In the genomic region with DNA sequence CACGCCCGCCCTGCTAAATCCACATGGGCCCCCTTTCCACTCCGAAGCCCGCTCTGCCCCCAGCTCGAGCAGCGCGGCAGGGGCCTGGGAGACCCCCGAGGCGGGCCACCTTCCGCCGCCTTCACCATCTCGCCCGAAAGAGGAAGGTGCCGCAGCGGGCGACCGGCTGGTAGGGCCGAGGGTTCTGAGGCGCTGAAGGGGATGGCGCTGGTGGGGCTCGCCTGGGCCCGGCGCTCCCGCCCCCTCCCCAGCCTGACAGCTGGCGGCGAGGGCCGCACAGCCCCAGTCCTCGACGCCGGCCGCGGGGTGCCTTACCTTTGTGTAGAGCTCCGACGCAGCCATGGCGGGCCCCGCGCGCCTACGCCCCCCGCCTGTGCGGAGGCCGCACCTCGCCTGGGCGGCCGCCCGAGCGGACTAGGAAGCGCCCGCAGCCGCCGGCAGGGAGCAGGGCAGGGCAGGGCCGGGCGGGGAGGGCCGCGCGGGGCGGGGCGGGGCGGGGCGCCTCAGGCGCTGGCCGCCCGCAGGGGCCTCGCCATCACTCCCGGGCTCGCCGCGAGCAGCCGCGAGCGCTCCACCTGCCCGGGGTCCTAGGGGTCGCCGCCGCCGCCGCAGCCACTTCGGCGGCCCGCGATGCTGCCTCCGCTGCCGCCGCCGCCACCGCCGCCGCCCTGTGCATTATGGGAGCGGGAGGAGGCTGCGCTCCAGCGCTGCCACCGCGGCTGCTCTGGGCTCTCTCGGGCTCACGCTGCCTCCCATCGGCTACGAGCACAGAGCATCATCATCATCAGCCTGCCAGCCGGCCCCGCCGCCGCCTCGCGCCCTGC, we compare ENCODE assay signal across 1 cellular context.
TF ChIP-seq lines count a peak whose summit lies in the region.

A gene (minus strand): TSS at position 416 of the 824 bp plus-strand sequence. CDS start 74 bp downstream, at position 342.

TF ChIP-seq in K562, 482 proteins besides CTCF, POLR2A, EP300 and RAD21 (continued from another document and continues in another):
- TF ChIP-seq GTF2F1 (IDR thresholded peaks at IDR 0.05; ENCODE audit: low read depth, low read length): no peak
- no peak for TF ChIP-seq ZC3H4 (CRISPR knock-in tag; IDR thresholded peaks at IDR 0.05; ENCODE audit: borderline replicate concordance)
- TF ChIP-seq, protein P1, sequence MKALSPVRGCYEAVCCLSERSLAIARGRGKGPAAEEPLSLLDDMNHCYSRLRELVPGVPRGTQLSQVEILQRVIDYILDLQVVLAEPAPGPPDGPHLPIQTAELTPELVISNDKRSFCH (CRISPR knock-in tag; IDR thresholded peaks at IDR 0.05): no peak
- TF ChIP-seq, protein P1 (tag; IDR thresholded peaks at IDR 0.05): no peak
- no peak for TF ChIP-seq SIN3B (IDR thresholded peaks at IDR 0.05; ENCODE audit: low read depth)
- TF ChIP-seq ZNF41 (CRISPR knock-in tag; conservative IDR thresholded peaks at IDR 0.05): no peak
- TF ChIP-seq ZNF282 (CRISPR knock-in tag; IDR thresholded peaks at IDR 0.05): no peak
- no peak for TF ChIP-seq FOXJ2 (tag; IDR thresholded peaks at IDR 0.05)
- TF ChIP-seq DMBX1 (CRISPR knock-in tag; IDR thresholded peaks at IDR 0.05; ENCODE audit: borderline replicate concordance): no peak
- no peak for TF ChIP-seq ZC3H8 (IDR thresholded peaks at IDR 0.05)
- TF ChIP-seq LEF1 (IDR thresholded peaks at IDR 0.05): no peak
- TF ChIP-seq ZNF584 (CRISPR knock-in tag; IDR thresholded peaks at IDR 0.05; ENCODE audit: low read depth): no peak
- no peak for TF ChIP-seq SNRNP70 (optimal IDR thresholded peaks at IDR 0.05; ENCODE audit: low read depth, low read length)
- TF ChIP-seq SPI1 (IDR thresholded peaks at IDR 0.05; ENCODE audit: borderline replicate concordance, low read depth, low read length): no peak
- peak; percentile 79; the same call in 1 of the 2 replicates for TF ChIP-seq CTBP1 (IDR thresholded peaks at IDR 0.05; ENCODE audit: borderline replicate concordance)
- peak; percentile 28 for TF ChIP-seq RBBP5 (IDR thresholded peaks at IDR 0.05; ENCODE audit: borderline replicate concordance, insufficient read depth, low read length, poor library complexity, severe bottlenecking)
- TF ChIP-seq YY1 (IDR thresholded peaks at IDR 0.05; ENCODE audit: borderline replicate concordance in 1 of 3, control insufficient read depth in 1 of 3, extremely low read depth in 1 of 3, insufficient read depth in 3 of 3, insufficient read length in 1 of 3, insufficient replicate concordance in 2 of 3, low read depth in 1 of 3, low read length in 2 of 3): peak in 1 of 3 experiments; percentile 57
- TF ChIP-seq, protein P2, sequence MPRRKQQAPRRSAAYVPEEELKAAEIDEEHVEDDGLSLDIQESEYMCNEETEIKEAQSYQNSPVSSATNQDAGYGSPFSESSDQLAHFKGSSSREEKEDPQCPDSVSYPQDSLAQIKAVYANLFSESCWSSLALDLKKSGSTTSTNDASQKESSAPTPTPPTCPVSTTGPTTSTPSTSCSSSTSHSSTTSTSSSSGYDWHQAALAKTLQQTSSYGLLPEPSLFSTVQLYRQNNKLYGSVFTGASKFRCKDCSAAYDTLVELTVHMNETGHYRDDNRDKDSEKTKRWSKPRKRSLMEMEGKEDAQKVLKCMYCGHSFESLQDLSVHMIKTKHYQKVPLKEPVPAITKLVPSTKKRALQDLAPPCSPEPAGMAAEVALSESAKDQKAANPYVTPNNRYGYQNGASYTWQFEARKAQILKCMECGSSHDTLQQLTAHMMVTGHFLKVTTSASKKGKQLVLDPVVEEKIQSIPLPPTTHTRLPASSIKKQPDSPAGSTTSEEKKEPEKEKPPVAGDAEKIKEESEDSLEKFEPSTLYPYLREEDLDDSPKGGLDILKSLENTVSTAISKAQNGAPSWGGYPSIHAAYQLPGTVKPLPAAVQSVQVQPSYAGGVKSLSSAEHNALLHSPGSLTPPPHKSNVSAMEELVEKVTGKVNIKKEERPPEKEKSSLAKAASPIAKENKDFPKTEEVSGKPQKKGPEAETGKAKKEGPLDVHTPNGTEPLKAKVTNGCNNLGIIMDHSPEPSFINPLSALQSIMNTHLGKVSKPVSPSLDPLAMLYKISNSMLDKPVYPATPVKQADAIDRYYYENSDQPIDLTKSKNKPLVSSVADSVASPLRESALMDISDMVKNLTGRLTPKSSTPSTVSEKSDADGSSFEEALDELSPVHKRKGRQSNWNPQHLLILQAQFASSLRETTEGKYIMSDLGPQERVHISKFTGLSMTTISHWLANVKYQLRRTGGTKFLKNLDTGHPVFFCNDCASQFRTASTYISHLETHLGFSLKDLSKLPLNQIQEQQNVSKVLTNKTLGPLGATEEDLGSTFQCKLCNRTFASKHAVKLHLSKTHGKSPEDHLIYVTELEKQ (CRISPR knock-in tag; IDR thresholded peaks at IDR 0.05): no peak
- TF ChIP-seq, protein P3, sequence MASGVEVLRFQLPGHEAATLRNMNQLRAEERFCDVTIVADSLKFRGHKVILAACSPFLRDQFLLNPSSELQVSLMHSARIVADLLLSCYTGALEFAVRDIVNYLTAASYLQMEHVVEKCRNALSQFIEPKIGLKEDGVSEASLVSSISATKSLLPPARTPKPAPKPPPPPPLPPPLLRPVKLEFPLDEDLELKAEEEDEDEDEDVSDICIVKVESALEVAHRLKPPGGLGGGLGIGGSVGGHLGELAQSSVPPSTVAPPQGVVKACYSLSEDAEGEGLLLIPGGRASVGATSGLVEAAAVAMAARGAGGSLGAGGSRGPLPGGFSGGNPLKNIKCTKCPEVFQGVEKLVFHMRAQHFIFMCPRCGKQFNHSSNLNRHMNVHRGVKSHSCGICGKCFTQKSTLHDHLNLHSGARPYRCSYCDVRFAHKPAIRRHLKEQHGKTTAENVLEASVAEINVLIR (CRISPR knock-in tag; IDR thresholded peaks at IDR 0.05): no peak
- TF ChIP-seq MEIS2 (IDR thresholded peaks at IDR 0.05; ENCODE audit: partially characterized antibody): no peak
- TF ChIP-seq, protein P4, sequence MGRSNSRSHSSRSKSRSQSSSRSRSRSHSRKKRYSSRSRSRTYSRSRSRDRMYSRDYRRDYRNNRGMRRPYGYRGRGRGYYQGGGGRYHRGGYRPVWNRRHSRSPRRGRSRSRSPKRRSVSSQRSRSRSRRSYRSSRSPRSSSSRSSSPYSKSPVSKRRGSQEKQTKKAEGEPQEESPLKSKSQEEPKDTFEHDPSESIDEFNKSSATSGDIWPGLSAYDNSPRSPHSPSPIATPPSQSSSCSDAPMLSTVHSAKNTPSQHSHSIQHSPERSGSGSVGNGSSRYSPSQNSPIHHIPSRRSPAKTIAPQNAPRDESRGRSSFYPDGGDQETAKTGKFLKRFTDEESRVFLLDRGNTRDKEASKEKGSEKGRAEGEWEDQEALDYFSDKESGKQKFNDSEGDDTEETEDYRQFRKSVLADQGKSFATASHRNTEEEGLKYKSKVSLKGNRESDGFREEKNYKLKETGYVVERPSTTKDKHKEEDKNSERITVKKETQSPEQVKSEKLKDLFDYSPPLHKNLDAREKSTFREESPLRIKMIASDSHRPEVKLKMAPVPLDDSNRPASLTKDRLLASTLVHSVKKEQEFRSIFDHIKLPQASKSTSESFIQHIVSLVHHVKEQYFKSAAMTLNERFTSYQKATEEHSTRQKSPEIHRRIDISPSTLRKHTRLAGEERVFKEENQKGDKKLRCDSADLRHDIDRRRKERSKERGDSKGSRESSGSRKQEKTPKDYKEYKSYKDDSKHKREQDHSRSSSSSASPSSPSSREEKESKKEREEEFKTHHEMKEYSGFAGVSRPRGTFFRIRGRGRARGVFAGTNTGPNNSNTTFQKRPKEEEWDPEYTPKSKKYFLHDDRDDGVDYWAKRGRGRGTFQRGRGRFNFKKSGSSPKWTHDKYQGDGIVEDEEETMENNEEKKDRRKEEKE (IDR thresholded peaks at IDR 0.05; ENCODE audit: borderline replicate concordance in 1 of 2, control insufficient read depth in 1 of 2, low read depth in 2 of 2, low read length in 1 of 2): no peak
- TF ChIP-seq SREBF1 (IDR thresholded peaks at IDR 0.05; ENCODE audit: borderline replicate concordance, low read depth, low read length): no peak
- no peak for TF ChIP-seq ZBTB17 (CRISPR knock-in tag; IDR thresholded peaks at IDR 0.05)
- no peak for TF ChIP-seq NFRKB (IDR thresholded peaks at IDR 0.05; ENCODE audit: low read depth)
- no peak for TF ChIP-seq MTA2 (IDR thresholded peaks at IDR 0.05; ENCODE audit: low read depth)
- TF ChIP-seq, protein P5, sequence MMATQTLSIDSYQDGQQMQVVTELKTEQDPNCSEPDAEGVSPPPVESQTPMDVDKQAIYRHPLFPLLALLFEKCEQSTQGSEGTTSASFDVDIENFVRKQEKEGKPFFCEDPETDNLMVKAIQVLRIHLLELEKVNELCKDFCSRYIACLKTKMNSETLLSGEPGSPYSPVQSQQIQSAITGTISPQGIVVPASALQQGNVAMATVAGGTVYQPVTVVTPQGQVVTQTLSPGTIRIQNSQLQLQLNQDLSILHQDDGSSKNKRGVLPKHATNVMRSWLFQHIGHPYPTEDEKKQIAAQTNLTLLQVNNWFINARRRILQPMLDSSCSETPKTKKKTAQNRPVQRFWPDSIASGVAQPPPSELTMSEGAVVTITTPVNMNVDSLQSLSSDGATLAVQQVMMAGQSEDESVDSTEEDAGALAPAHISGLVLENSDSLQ (IDR thresholded peaks at IDR 0.05): no peak
- no peak for TF ChIP-seq MECOM (CRISPR knock-in tag; IDR thresholded peaks at IDR 0.05)
- no peak for TF ChIP-seq MTA3 (IDR thresholded peaks at IDR 0.05; ENCODE audit: borderline replicate concordance)
- no peak for TF ChIP-seq ZNF232 (CRISPR knock-in tag; IDR thresholded peaks at IDR 0.05)
- no peak for TF ChIP-seq BRD4 (IDR thresholded peaks at IDR 0.05)
- no peak for TF ChIP-seq ZFP1 (CRISPR knock-in tag; IDR thresholded peaks at IDR 0.05)
- TF ChIP-seq TGIF2 (CRISPR knock-in tag; IDR thresholded peaks at IDR 0.05): no peak
- TF ChIP-seq, protein P6, sequence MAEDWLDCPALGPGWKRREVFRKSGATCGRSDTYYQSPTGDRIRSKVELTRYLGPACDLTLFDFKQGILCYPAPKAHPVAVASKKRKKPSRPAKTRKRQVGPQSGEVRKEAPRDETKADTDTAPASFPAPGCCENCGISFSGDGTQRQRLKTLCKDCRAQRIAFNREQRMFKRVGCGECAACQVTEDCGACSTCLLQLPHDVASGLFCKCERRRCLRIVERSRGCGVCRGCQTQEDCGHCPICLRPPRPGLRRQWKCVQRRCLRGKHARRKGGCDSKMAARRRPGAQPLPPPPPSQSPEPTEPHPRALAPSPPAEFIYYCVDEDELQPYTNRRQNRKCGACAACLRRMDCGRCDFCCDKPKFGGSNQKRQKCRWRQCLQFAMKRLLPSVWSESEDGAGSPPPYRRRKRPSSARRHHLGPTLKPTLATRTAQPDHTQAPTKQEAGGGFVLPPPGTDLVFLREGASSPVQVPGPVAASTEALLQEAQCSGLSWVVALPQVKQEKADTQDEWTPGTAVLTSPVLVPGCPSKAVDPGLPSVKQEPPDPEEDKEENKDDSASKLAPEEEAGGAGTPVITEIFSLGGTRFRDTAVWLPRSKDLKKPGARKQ (CRISPR knock-in tag; IDR thresholded peaks at IDR 0.05): no peak
- no peak for TF ChIP-seq MBD2 (IDR thresholded peaks at IDR 0.05; ENCODE audit: borderline replicate concordance, low read depth)
- TF ChIP-seq, protein P7, sequence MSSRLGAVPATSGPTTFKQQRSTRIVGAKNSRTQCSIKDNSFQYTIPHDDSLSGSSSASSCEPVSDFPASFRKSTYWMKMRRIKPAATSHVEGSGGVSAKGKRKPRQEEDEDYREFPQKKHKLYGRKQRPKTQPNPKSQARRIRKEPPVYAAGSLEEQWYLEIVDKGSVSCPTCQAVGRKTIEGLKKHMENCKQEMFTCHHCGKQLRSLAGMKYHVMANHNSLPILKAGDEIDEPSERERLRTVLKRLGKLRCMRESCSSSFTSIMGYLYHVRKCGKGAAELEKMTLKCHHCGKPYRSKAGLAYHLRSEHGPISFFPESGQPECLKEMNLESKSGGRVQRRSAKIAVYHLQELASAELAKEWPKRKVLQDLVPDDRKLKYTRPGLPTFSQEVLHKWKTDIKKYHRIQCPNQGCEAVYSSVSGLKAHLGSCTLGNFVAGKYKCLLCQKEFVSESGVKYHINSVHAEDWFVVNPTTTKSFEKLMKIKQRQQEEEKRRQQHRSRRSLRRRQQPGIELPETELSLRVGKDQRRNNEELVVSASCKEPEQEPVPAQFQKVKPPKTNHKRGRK (tag; IDR thresholded peaks at IDR 0.05): no peak
- TF ChIP-seq, protein P8, sequence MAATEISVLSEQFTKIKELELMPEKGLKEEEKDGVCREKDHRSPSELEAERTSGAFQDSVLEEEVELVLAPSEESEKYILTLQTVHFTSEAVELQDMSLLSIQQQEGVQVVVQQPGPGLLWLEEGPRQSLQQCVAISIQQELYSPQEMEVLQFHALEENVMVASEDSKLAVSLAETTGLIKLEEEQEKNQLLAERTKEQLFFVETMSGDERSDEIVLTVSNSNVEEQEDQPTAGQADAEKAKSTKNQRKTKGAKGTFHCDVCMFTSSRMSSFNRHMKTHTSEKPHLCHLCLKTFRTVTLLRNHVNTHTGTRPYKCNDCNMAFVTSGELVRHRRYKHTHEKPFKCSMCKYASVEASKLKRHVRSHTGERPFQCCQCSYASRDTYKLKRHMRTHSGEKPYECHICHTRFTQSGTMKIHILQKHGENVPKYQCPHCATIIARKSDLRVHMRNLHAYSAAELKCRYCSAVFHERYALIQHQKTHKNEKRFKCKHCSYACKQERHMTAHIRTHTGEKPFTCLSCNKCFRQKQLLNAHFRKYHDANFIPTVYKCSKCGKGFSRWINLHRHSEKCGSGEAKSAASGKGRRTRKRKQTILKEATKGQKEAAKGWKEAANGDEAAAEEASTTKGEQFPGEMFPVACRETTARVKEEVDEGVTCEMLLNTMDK (IDR thresholded peaks at IDR 0.05; ENCODE audit: borderline replicate concordance, insufficient read depth, low read depth, low read length, poor library complexity, severe bottlenecking): peak; percentile 80
- TF ChIP-seq ZNF561 (CRISPR knock-in tag; conservative IDR thresholded peaks at IDR 0.05): no peak
- no peak for TF ChIP-seq FIP1L1 (IDR thresholded peaks at IDR 0.05; ENCODE audit: low read depth, low read length, poor library complexity, severe bottlenecking)
- TF ChIP-seq ZNF77 (CRISPR knock-in tag; IDR thresholded peaks at IDR 0.05): no peak
- no peak for TF ChIP-seq E2F3 (CRISPR knock-in tag; IDR thresholded peaks at IDR 0.05)
- TF ChIP-seq ZNF79 (CRISPR knock-in tag; IDR thresholded peaks at IDR 0.05; ENCODE audit: low read depth): no peak
- TF ChIP-seq, protein P9, sequence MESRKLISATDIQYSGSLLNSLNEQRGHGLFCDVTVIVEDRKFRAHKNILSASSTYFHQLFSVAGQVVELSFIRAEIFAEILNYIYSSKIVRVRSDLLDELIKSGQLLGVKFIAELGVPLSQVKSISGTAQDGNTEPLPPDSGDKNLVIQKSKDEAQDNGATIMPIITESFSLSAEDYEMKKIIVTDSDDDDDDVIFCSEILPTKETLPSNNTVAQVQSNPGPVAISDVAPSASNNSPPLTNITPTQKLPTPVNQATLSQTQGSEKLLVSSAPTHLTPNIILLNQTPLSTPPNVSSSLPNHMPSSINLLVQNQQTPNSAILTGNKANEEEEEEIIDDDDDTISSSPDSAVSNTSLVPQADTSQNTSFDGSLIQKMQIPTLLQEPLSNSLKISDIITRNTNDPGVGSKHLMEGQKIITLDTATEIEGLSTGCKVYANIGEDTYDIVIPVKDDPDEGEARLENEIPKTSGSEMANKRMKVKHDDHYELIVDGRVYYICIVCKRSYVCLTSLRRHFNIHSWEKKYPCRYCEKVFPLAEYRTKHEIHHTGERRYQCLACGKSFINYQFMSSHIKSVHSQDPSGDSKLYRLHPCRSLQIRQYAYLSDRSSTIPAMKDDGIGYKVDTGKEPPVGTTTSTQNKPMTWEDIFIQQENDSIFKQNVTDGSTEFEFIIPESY (CRISPR knock-in tag; IDR thresholded peaks at IDR 0.05): no peak
- TF ChIP-seq HOXB6 (CRISPR knock-in tag; IDR thresholded peaks at IDR 0.05; ENCODE audit: borderline replicate concordance): no peak
- peak; percentile 65 for TF ChIP-seq POLR2G (IDR thresholded peaks at IDR 0.05; ENCODE audit: low read depth, low read length)
- TF ChIP-seq ZNF124 (CRISPR knock-in tag; IDR thresholded peaks at IDR 0.05): no peak
- no peak for TF ChIP-seq KLF1 (tag; IDR thresholded peaks at IDR 0.05)
